ENCODE assay signal across 12 cellular contexts in genomic region chr18:80023173-80023572, GRCh38. TPM values are rescaled to one million over a fixed set of nuclear protein-coding genes. Genes with fewer than 3 reads are reported as not detected.
DNase-seq lines count a peak whose midpoint lies in the region; ATAC-seq, FAIRE-seq and TF ChIP-seq lines count a peak whose summit lies in the region.
"Had no signal": no experiment of that assay in that cellular context is flagged by ENCODE, and none has a peak within 500 bp of the region (broad histone marks: within the 10 kb centered on the region; RNA-seq: fewer than 3 reads in every experiment).

No MANE protein-coding gene starts in this region.

- H3K9me3 Mint-ChIP-seq in activated CD8-positive, alpha-beta T cell treated with anti-CD3 and anti-CD28 coated beads for 36 hours, result peaks cover 66% of the 10 kb centered on the region
- peaks cover 53% of the 10 kb centered on the region for H3K9me3 Mint-ChIP-seq in activated CD8-positive, alpha-beta T cell treated with anti-CD3 and anti-CD28 coated beads, Interleukin-2, amount 10 ng/mL, durations not matched to agents 7 days and 5 days (ENCODE audit: insufficient read depth)
- peaks cover 72% of the 10 kb centered on the region for H3K9me3 Mint-ChIP-seq in neural progenitor cell

- no peaks in the 10 kb centered on the region for H3F3A ChIP-seq in neural progenitor cell (ENCODE audit: low read depth)

- peaks cover 78% of the 10 kb centered on the region for H3K9me3 ChIP-seq in Karpas-422 (ENCODE audit: low read length)
- H3K9me3 ChIP-seq in GM12878 (replicated peaks; ENCODE audit: control insufficient read depth, insufficient read depth, low read length), result peaks cover 35% of the 10 kb centered on the region
- H3K9me3 ChIP-seq in neural progenitor cell (ENCODE audit: low read depth), result peaks cover 43% of the 10 kb centered on the region

- H3K27me3 Mint-ChIP-seq in activated CD8-positive, alpha-beta T cell treated with anti-CD3 and anti-CD28 coated beads for 36 hours, result no peaks in the 10 kb centered on the region
- H3K27me3 Mint-ChIP-seq in activated CD8-positive, alpha-beta T cell treated with anti-CD3 and anti-CD28 coated beads, Interleukin-2, amount 10 ng/mL, durations not matched to agents 7 days and 5 days (ENCODE audit: low read depth), result no peaks in the 10 kb centered on the region
- H3K27me3 Mint-ChIP-seq in neural progenitor cell (ENCODE audit: insufficient read depth, low read depth), result no peaks in the 10 kb centered on the region

- H3K36me3 Mint-ChIP-seq in activated CD8-positive, alpha-beta T cell treated with anti-CD3 and anti-CD28 coated beads for 36 hours (ENCODE audit: low read depth), result peaks cover 43% of the 10 kb centered on the region
- peaks cover 12% of the 10 kb centered on the region for H3K36me3 Mint-ChIP-seq in activated CD8-positive, alpha-beta T cell treated with anti-CD3 and anti-CD28 coated beads, Interleukin-2, amount 10 ng/mL, durations not matched to agents 7 days and 5 days (ENCODE audit: low read depth)
- peaks cover 17% of the 10 kb centered on the region for H3K36me3 Mint-ChIP-seq in neural progenitor cell

- no peak overlapping the region for H3K9ac ChIP-seq in Karpas-422 (ENCODE audit: low read length)
- H3K9ac ChIP-seq in GM12878 (ENCODE audit: control insufficient read depth, insufficient read depth, low read length), result no peak overlapping the region
- H3K9ac ChIP-seq in neural progenitor cell, result no peak overlapping the region

- H3K36me3 ChIP-seq in Karpas-422 (ENCODE audit: insufficient read depth, low read length) (no peaks in the 10 kb centered on the region), GM12878 (ENCODE audit: control insufficient read depth in 2 of 2, insufficient read depth in 2 of 2, low read length in 1 of 2) (no peaks in the 10 kb centered on the region), neural progenitor cell (no peaks in the 10 kb centered on the region)

- TF ChIP-seq CTCF in activated CD8-positive, alpha-beta T cell treated with anti-CD3 and anti-CD28 coated beads for 36 hours (IDR thresholded peaks at IDR 0.05), result peak; percentile 82
- TF ChIP-seq CTCF in GM12878 (IDR thresholded peaks at IDR 0.05 in 2 of 3, conservative IDR thresholded peaks at IDR 0.05 in 1 of 3; ENCODE audit: control insufficient read depth in 2 of 3, extremely low read depth in 1 of 3, insufficient read depth in 1 of 3, low read depth in 3 of 3, low read length in 3 of 3), result peak in 2 of 3 experiments; percentile 23 to 27; a peak in 2 of 6 replicates
- peak; percentile 61 for TF ChIP-seq CTCF in neural progenitor cell (IDR thresholded peaks at IDR 0.05)

- ATAC-seq in activated CD8-positive, alpha-beta T cell treated with anti-CD3 and anti-CD28 coated beads for 36 hours, result no peak
- no peak for ATAC-seq in activated CD8-positive, alpha-beta T cell treated with anti-CD3 and anti-CD28 coated beads, Interleukin-2, amount 10 ng/mL, durations not matched to agents 7 days and 5 days
- ATAC-seq in GM12878, result no peak
- ATAC-seq in GM19328 (IDR thresholded peaks at IDR 0.05; ENCODE audit: unreplicated experiment), result no peak
- no peak for ATAC-seq in HG02981 (IDR thresholded peaks at IDR 0.05; ENCODE audit: unreplicated experiment)
- no peak for ATAC-seq in HG02973 (IDR thresholded peaks at IDR 0.05; ENCODE audit: unreplicated experiment)
- ATAC-seq: sciatic nerve had no signal

- no peak overlapping the region for H3K4me3 ChIP-seq in Karpas-422 (ENCODE audit: low read length)
- H3K4me3 ChIP-seq in GM12878, result no peak overlapping the region
- H3K4me3 ChIP-seq in neural progenitor cell, result no peak overlapping the region

- no peaks in the 10 kb centered on the region for H3K4me1 ChIP-seq in Karpas-422 (ENCODE audit: low read length)
- no peaks in the 10 kb centered on the region for H3K4me1 ChIP-seq in GM12878 (ENCODE audit: control insufficient read depth, insufficient read depth, low read length)
- no peaks in the 10 kb centered on the region for H3K4me1 ChIP-seq in neural progenitor cell

- no peaks in the 10 kb centered on the region for H3K4me1 Mint-ChIP-seq in activated CD8-positive, alpha-beta T cell treated with anti-CD3 and anti-CD28 coated beads for 36 hours (ENCODE audit: low read depth)
- no peaks in the 10 kb centered on the region for H3K4me1 Mint-ChIP-seq in activated CD8-positive, alpha-beta T cell treated with anti-CD3 and anti-CD28 coated beads, Interleukin-2, amount 10 ng/mL, durations not matched to agents 7 days and 5 days (ENCODE audit: low read depth)
- no peaks in the 10 kb centered on the region for H3K4me1 Mint-ChIP-seq in neural progenitor cell

- no peaks in the 10 kb centered on the region for H3K9me2 ChIP-seq in Karpas-422 (replicated peaks; ENCODE audit: insufficient read depth, low read length)

- CTCF ChIA-PET in activated CD8-positive, alpha-beta T cell treated with anti-CD3 and anti-CD28 coated beads for 36 hours (lab: Charles Lee), result interaction anchor here (0.8 to 1.0 kb wide), 5 partner anchors 9 to 135 kb away, joined by 3 read pairs; no protein-coding TSS in a partner anchor
- CTCF ChIA-PET in activated CD8-positive, alpha-beta T cell treated with anti-CD3 and anti-CD28 coated beads, Interleukin-2, amount 10 ng/mL, durations not matched to agents 7 days and 5 days (lab: Charles Lee), result interaction anchor here (0.7 to 1.5 kb wide), 3 partner anchors 9 to 25 kb away, joined by 3 to 4 read pairs (median 4); no protein-coding TSS in a partner anchor
- CTCF ChIA-PET in GM12878 (lab: Yijun Ruan, JAX), result interaction anchor here (0.7 kb wide), 2 partner anchors 87 to 231 kb away, joined by 3 read pairs; no protein-coding TSS in a partner anchor

- in situ Hi-C loops in GM12878 (cut with MboI), result no loop called here

- no TSS peak for BruUV-seq in GM12878 (replicated peaks; lab: Mats Ljungman, UMichigan)

- POLR2A ChIA-PET in activated CD8-positive, alpha-beta T cell treated with anti-CD3 and anti-CD28 coated beads for 36 hours (lab: Charles Lee), result no interaction called here
- POLR2A ChIA-PET in activated CD8-positive, alpha-beta T cell treated with anti-CD3 and anti-CD28 coated beads, Interleukin-2, amount 10 ng/mL, durations not matched to agents 7 days and 5 days (lab: Charles Lee), result no interaction called here
- POLR2A ChIA-PET in GM12878 (lab: Charles Lee), result no interaction called here

- no peak for TF ChIP-seq EP300 in GM12878 (IDR thresholded peaks at IDR 0.05; ENCODE audit: borderline replicate concordance in 1 of 2, control insufficient read depth in 1 of 2, low read depth in 2 of 2, low read length in 2 of 2)

- SMC1A ChIA-PET in GM12878 (lab: Charles Lee; ENCODE audit: uncharacterized antibody, unreplicated experiment), result no interaction called here

- no peaks in the 10 kb centered on the region for H3K79me2 ChIP-seq in Karpas-422 (ENCODE audit: low read length)
- no peaks in the 10 kb centered on the region for H3K79me2 ChIP-seq in GM12878 (ENCODE audit: control insufficient read depth, insufficient read depth, low read length)
- H3K79me2 ChIP-seq in neural progenitor cell (ENCODE audit: low read depth), result no peaks in the 10 kb centered on the region

- 94% methylated on average over 4 of the region's 4 CpGs for WGBS in GM12878 (ENCODE audit: insufficient coverage, insufficient replicate concordance, low lambda C conversion rate, missing lambda C conversion rate)

- intact Hi-C loops in activated CD8-positive, alpha-beta T cell treated with anti-CD3 and anti-CD28 coated beads for 36 hours (cut with micrococcal nuclease), result no loop called here
- intact Hi-C loops in GM12878 (cut with micrococcal nuclease; ENCODE audit: unreplicated experiment), result no loop called here

- DNase-seq in activated CD8-positive, alpha-beta T cell treated with anti-CD3 and anti-CD28 coated beads for 36 hours, result peak; percentile 54
- DNase-seq in activated CD8-positive, alpha-beta T cell treated with anti-CD3 and anti-CD28 coated beads, Interleukin-2, amount 10 ng/mL, durations not matched to agents 7 days and 5 days, result no peak
- DNase-seq in Karpas-422 (peak; percentile 79), GM12878 (ENCODE audit: low read depth, low spot score) (no peak), neural progenitor cell (ENCODE audit: low spot score) (peak; percentile 15)
- DNase-seq: activated T-cell treated with anti-CD3 and anti-CD28 coated beads, Interleukin-2, amount 50 U/mL, for 1 hour; COR-L47; effector memory CD4-positive, alpha-beta T cell had no signal

- H3K4me3 Mint-ChIP-seq in activated CD8-positive, alpha-beta T cell treated with anti-CD3 and anti-CD28 coated beads for 36 hours, result no peak overlapping the region
- no peak overlapping the region for H3K4me3 Mint-ChIP-seq in activated CD8-positive, alpha-beta T cell treated with anti-CD3 and anti-CD28 coated beads, Interleukin-2, amount 10 ng/mL, durations not matched to agents 7 days and 5 days
- no peak overlapping the region for H3K4me3 Mint-ChIP-seq in neural progenitor cell

- TF ChIP-seq POLR2A in GM12878 (IDR thresholded peaks at IDR 0.05; ENCODE audit: low read depth, low read length), result no peak

- H3K27ac Mint-ChIP-seq in activated CD8-positive, alpha-beta T cell treated with anti-CD3 and anti-CD28 coated beads for 36 hours, result no peak overlapping the region
- H3K27ac Mint-ChIP-seq in activated CD8-positive, alpha-beta T cell treated with anti-CD3 and anti-CD28 coated beads, Interleukin-2, amount 10 ng/mL, durations not matched to agents 7 days and 5 days, result no peak overlapping the region
- H3K27ac Mint-ChIP-seq in neural progenitor cell, result no peak overlapping the region

- H3K4me2 ChIP-seq in Karpas-422 (ENCODE audit: low read depth, low read length, poor library complexity, severe bottlenecking), result no peak overlapping the region
- H3K4me2 ChIP-seq in GM12878 (ENCODE audit: control insufficient read depth, insufficient read depth), result no peak overlapping the region
- H3K4me2 ChIP-seq in neural progenitor cell, result no peak overlapping the region

- H4K20me1 ChIP-seq in Karpas-422 (ENCODE audit: insufficient read depth, low read depth, low read length) (no peaks in the 10 kb centered on the region), GM12878 (ENCODE audit: control insufficient read depth, insufficient read depth) (no peaks in the 10 kb centered on the region), neural progenitor cell (ENCODE audit: low read depth) (no peaks in the 10 kb centered on the region)

- H3K27ac ChIP-seq in Karpas-422 (ENCODE audit: low read length), result no peak overlapping the region
- no peak overlapping the region for H3K27ac ChIP-seq in GM12878 (ENCODE audit: control insufficient read depth, insufficient read depth)
- H3K27ac ChIP-seq in neural progenitor cell, result no peak overlapping the region

- RAD21 ChIA-PET in GM12878 (lab: Charles Lee; ENCODE audit: unreplicated experiment), result no interaction called here

- no peak for FAIRE-seq in GM12878 (lab: Jason Lieb, UNC)

- TF ChIP-seq RAD21 in GM12878 (IDR thresholded peaks at IDR 0.05; ENCODE audit: insufficient read depth, low read depth, low read length), result peak; percentile 19; the same call in 1 of the 2 replicates

- no peak overlapping the region for H2AFZ ChIP-seq in Karpas-422 (ENCODE audit: low read length)
- no peak overlapping the region for H2AFZ ChIP-seq in GM12878 (ENCODE audit: control insufficient read depth, low read depth, low read length)
- no peak overlapping the region for H2AFZ ChIP-seq in neural progenitor cell (replicated peaks)

- H3K27me3 ChIP-seq in Karpas-422 (ENCODE audit: low read length), result no peaks in the 10 kb centered on the region; the same call in 1 of the 2 replicates
- H3K27me3 ChIP-seq in GM12878 (replicated peaks in 1 of 2; ENCODE audit: control insufficient read depth in 2 of 2, insufficient read depth in 2 of 2, low read length in 1 of 2), result no peaks in the 10 kb centered on the region
- no peaks in the 10 kb centered on the region for H3K27me3 ChIP-seq in neural progenitor cell

RNA-seq across cellular contexts. Expression of gene RBFA, which starts 11.1 kb away (rescaled TPM):
- 10 to 100 TPM; 41.7 to 45.5 TPM for total RNA-seq in activated CD8-positive, alpha-beta T cell treated with anti-CD3 and anti-CD28 coated beads for 36 hours
- 10 to 100 TPM; 25.2 to 26.2 TPM for total RNA-seq in activated CD8-positive, alpha-beta T cell treated with anti-CD3 and anti-CD28 coated beads, Interleukin-2, amount 10 ng/mL, durations not matched to agents 7 days and 5 days
- total RNA-seq in Karpas-422 (2014; rRNA removed; shearing (Covaris generic); ENCODE audit: low replicate concordance), result 68.8 and 76.4 TPM in 2 replicates
- 72.0 and 72.3 TPM in 2 replicates for total RNA-seq in GM12878 (2013; cell fraction: nucleolus; rRNA removed)
- total RNA-seq in GM12878 (2014; rRNA removed) (56.0 and 59.3 TPM in 2 replicates), GM12878 (2014; rRNA removed; fragmentation: Illumina TruSeq; extraction: Trizol) (33.3 and 36.8 TPM in 2 replicates), GM12878 (2021) (38.7 and 41.2 TPM in 2 replicates), neural progenitor cell (ENCODE audit: low replicate concordance) (22.9 and 39.4 TPM in 2 replicates)
- polyA plus RNA-seq in GM12878 (2011; ENCODE audit: low read depth), result 22.8 TPM
- polyA plus RNA-seq in GM12878 (2011; rRNA removed) (25.5 and 37.0 TPM in 2 replicates), GM12878 (2014; fragmentation: Illumina TruSeq; extraction: Trizol) (25.7 and 39.1 TPM in 2 replicates), GM12878 (2014; fragmentation: Nextera tagmentation; extraction: Ambion mirVana) (1 to 10 TPM; 7.2 to 9.1 TPM), GM12878 (2014; rRNA removed) (44.8 and 47.4 TPM in 2 replicates), GM12878 (2016; fragmentation: Nextera tagmentation; extraction: Ambion mirVana) (10 to 100 TPM; 37.2 to 38.3 TPM)
- 34.9 TPM in 2 replicates for polyA plus RNA-seq in GM12878 (2011; cell fraction: cytosol; rRNA removed)
- 46.3 and 49.5 TPM in 2 replicates for polyA plus RNA-seq in GM12878 (2011; cell fraction: nucleus; rRNA removed)
- 24.1 and 28.4 TPM in 2 replicates for polyA plus RNA-seq in GM12878 (2012)
- 21.6 and 25.1 TPM in 2 replicates for polyA minus RNA-seq in GM12878 (2011; rRNA and poly(A)+ RNA removed)
- polyA minus RNA-seq in GM12878 (2011; cell fraction: cytosol; rRNA and poly(A)+ RNA removed), result 7.3 and 8.6 TPM in 2 replicates
- 26.8 and 44.3 TPM in 2 replicates for polyA minus RNA-seq in GM12878 (2011; cell fraction: nucleus; rRNA and poly(A)+ RNA removed)

RNA-seq across cellular contexts. Expression of gene TXNL4A, which starts 34.8 kb away (rescaled TPM):
- 100 to 1,000 TPM; 172 to 189 TPM for total RNA-seq in activated CD8-positive, alpha-beta T cell treated with anti-CD3 and anti-CD28 coated beads for 36 hours
- 100 to 1,000 TPM; 132 to 136 TPM for total RNA-seq in activated CD8-positive, alpha-beta T cell treated with anti-CD3 and anti-CD28 coated beads, Interleukin-2, amount 10 ng/mL, durations not matched to agents 7 days and 5 days
- 128 and 186 TPM in 2 replicates for total RNA-seq in Karpas-422 (2014; rRNA removed; shearing (Covaris generic); ENCODE audit: low replicate concordance)
- total RNA-seq in GM12878 (2013; cell fraction: nucleolus; rRNA removed), result 27.3 and 27.9 TPM in 2 replicates
- total RNA-seq in GM12878 (2014; rRNA removed) (84.5 and 91.4 TPM in 2 replicates), GM12878 (2014; rRNA removed; fragmentation: Illumina TruSeq; extraction: Trizol) (111 and 122 TPM in 2 replicates), GM12878 (2021) (178 and 181 TPM in 2 replicates), neural progenitor cell (ENCODE audit: low replicate concordance) (44.3 and 56.4 TPM in 2 replicates)
- 87.5 TPM for polyA plus RNA-seq in GM12878 (2011; ENCODE audit: low read depth)
- polyA plus RNA-seq in GM12878 (2011; rRNA removed) (172 and 173 TPM in 2 replicates), GM12878 (2014; fragmentation: Illumina TruSeq; extraction: Trizol) (18.0 and 62.9 TPM in 2 replicates), GM12878 (2014; fragmentation: Nextera tagmentation; extraction: Ambion mirVana) (100 to 1,000 TPM in 1 of 2 experiments, 10 to 100 TPM in 1; 38.4 to 132 TPM), GM12878 (2014; rRNA removed) (125 and 127 TPM in 2 replicates), GM12878 (2016; fragmentation: Nextera tagmentation; extraction: Ambion mirVana) (100 to 1,000 TPM; 307 to 329 TPM)
- polyA plus RNA-seq in GM12878 (2011; cell fraction: cytosol; rRNA removed), result 148 and 157 TPM in 2 replicates
- 64.9 and 77.2 TPM in 2 replicates for polyA plus RNA-seq in GM12878 (2011; cell fraction: nucleus; rRNA removed)
- 106 and 119 TPM in 2 replicates for polyA plus RNA-seq in GM12878 (2012)
- 45.5 and 46.6 TPM in 2 replicates for polyA minus RNA-seq in GM12878 (2011; rRNA and poly(A)+ RNA removed)
- 39.2 and 40.8 TPM in 2 replicates for polyA minus RNA-seq in GM12878 (2011; cell fraction: cytosol; rRNA and poly(A)+ RNA removed)
- polyA minus RNA-seq in GM12878 (2011; cell fraction: nucleus; rRNA and poly(A)+ RNA removed), result 9.4 and 17.8 TPM in 2 replicates

RNA-seq across cellular contexts. Expression of gene HSBP1L1, which starts 58.7 kb away (rescaled TPM):
- total RNA-seq in activated CD8-positive, alpha-beta T cell treated with anti-CD3 and anti-CD28 coated beads for 36 hours, result 1 to 10 TPM; 5.1 TPM
- 1 to 10 TPM in 1 of 2 experiments, under 1 TPM in 1; 0.50 to 1.5 TPM for total RNA-seq in activated CD8-positive, alpha-beta T cell treated with anti-CD3 and anti-CD28 coated beads, Interleukin-2, amount 10 ng/mL, durations not matched to agents 7 days and 5 days
- 11.4 and 21.3 TPM in 2 replicates for total RNA-seq in Karpas-422 (2014; rRNA removed; shearing (Covaris generic); ENCODE audit: low replicate concordance)
- total RNA-seq in GM12878 (2013; cell fraction: nucleolus; rRNA removed), result 1.6 TPM in 1 of 2 replicates, not detected in the other
- total RNA-seq in GM12878 (2014; rRNA removed) (10.1 and 12.8 TPM in 2 replicates), GM12878 (2014; rRNA removed; fragmentation: Illumina TruSeq; extraction: Trizol) (6.7 TPM in 2 replicates), GM12878 (2021) (4.9 and 5.7 TPM in 2 replicates), neural progenitor cell (ENCODE audit: low replicate concordance) (1.7 TPM in 1 of 2 replicates, not detected in the other)
- 16.2 TPM for polyA plus RNA-seq in GM12878 (2011; ENCODE audit: low read depth)
- polyA plus RNA-seq in GM12878 (2011; rRNA removed) (0.14 TPM in 1 of 2 replicates, not detected in the other), GM12878 (2014; fragmentation: Illumina TruSeq; extraction: Trizol) (7.0 and 7.7 TPM in 2 replicates), GM12878 (2014; fragmentation: Nextera tagmentation; extraction: Ambion mirVana) (1 to 10 TPM in 1 of 2 experiments, under 1 TPM in 1; 0.97 to 2.1 TPM), GM12878 (2014; rRNA removed) (13.4 and 14.0 TPM in 2 replicates), GM12878 (2016; fragmentation: Nextera tagmentation; extraction: Ambion mirVana) (1 to 10 TPM; 6.9 to 9.1 TPM)
- 0.12 and 0.20 TPM in 2 replicates for polyA plus RNA-seq in GM12878 (2011; cell fraction: cytosol; rRNA removed)
- polyA plus RNA-seq in GM12878 (2011; cell fraction: nucleus; rRNA removed), result 0.10 and 0.13 TPM in 2 replicates
- polyA plus RNA-seq in GM12878 (2012), result 16.8 and 20.4 TPM in 2 replicates
- polyA minus RNA-seq in GM12878 (2011; rRNA and poly(A)+ RNA removed), result not detected in 2 replicates
- polyA minus RNA-seq in GM12878 (2011; cell fraction: cytosol; rRNA and poly(A)+ RNA removed), result not detected in 2 replicates
- 0.60 TPM in 1 of 2 replicates, not detected in the other for polyA minus RNA-seq in GM12878 (2011; cell fraction: nucleus; rRNA and poly(A)+ RNA removed)

Comparison
In these comparisons a context has a peak if more than half of its experiments do, and no peak if none do; other contexts are left out.
1. DNase-seq: peak in activated CD8-positive, alpha-beta T cell treated with anti-CD3 and anti-CD28 coated beads for 36 hours (single experiment), Karpas-422 (single experiment) and neural progenitor cell (single experiment); none in activated CD8-positive, alpha-beta T cell treated with anti-CD3 and anti-CD28 coated beads, Interleukin-2, amount 10 ng/mL, durations not matched to agents 7 days and 5 days (single experiment) and GM12878 (single experiment).
2. CTCF ChIP-seq: peak in every context shown above with its lines; median percentile 82 in activated CD8-positive, alpha-beta T cell treated with anti-CD3 and anti-CD28 coated beads for 36 hours; 61 in neural progenitor cell; 25 in GM12878.